ENCODE assay signal across 8 cellular contexts in the genomic region with DNA sequence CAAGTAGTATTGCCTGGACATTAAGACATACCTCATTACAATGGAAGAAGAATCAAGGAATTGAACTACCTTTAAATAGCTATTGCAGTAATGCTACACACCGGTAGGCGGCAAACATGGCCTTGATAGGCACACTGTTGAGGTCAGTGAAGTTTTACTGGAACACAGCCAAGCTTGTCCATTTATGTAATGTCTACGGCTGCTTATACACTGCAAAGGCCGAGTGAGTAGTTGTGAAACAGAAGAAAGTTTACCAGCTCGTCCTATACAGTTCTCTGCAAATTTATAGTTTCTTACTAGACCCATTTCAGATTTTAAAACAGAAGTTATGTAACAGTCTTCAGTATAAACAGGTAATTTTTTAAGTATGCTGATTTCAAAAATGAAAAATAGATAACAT. TPM values are rescaled to one million over a fixed set of nuclear protein-coding genes. Genes with fewer than 3 reads are reported as not detected.
DNase-seq lines count a peak whose midpoint lies in the region; ATAC-seq and TF ChIP-seq lines count a peak whose summit lies in the region.

No MANE protein-coding gene starts in this region.

- H3K36me3 ChIP-seq in OCI-LY3 (replicated peaks; ENCODE audit: low read depth, low read length) (peaks cover 8% of the 10 kb centered on the region), colonic mucosa (no peaks in the 10 kb centered on the region), testis (ENCODE audit: low read depth, missing control alignments) (no peaks in the 10 kb centered on the region)

- intact Hi-C loops in colonic mucosa (cut with DNase I) = loop anchor here (5.0 to 10.0 kb wide), 2 partner anchors 37 to 139 kb away; a partner anchor contains a TSS
- intact Hi-C loops in testis (cut with DNase I; ENCODE audit: low total_unique reads) = no loop called here

- H2AFZ ChIP-seq in OCI-LY3 (ENCODE audit: low read depth, low read length) = no peak overlapping the region

- TF ChIP-seq CTCF in OCI-LY3 (IDR thresholded peaks at IDR 0.05; ENCODE audit: low read depth, low read length) = peak; percentile 74
- peak; percentile 84 for TF ChIP-seq CTCF in colonic mucosa (IDR thresholded peaks at IDR 0.05)
- TF ChIP-seq CTCF in testis (IDR thresholded peaks at IDR 0.05) = peak; percentile 75 to 84 (median 82)

- 28 to 37% methylated on average over 5 of the region's 5 CpGs for WGBS in testis, 2 donors

- H3K9ac ChIP-seq in OCI-LY3 (ENCODE audit: low read length) (no peak overlapping the region), colonic mucosa (ENCODE audit: low read depth in 2 of 2, low read length in 2 of 2) (no peak overlapping the region)

- no peaks in the 10 kb centered on the region for H4K20me1 ChIP-seq in OCI-LY3 (ENCODE audit: insufficient read depth, low read length)

- no peak for TF ChIP-seq POLR2A in testis (IDR thresholded peaks at IDR 0.05)

- no peak overlapping the region for H3K4me3 ChIP-seq in OCI-LY3 (ENCODE audit: low read length)
- no peak overlapping the region for H3K4me3 ChIP-seq in colonic mucosa
- no peak overlapping the region for H3K4me3 ChIP-seq in testis

- H3K9me3 ChIP-seq in OCI-LY3 (ENCODE audit: insufficient read depth, low read length) (no peaks in the 10 kb centered on the region), colonic mucosa (no peaks in the 10 kb centered on the region), testis (no peaks in the 10 kb centered on the region)

- H3K27ac ChIP-seq in OCI-LY3 (ENCODE audit: low read length) = no peak overlapping the region
- no peak overlapping the region for H3K27ac ChIP-seq in colonic mucosa
- no peak overlapping the region for H3K27ac ChIP-seq in testis

- ATAC-seq in HG03108 (IDR thresholded peaks at IDR 0.05; ENCODE audit: unreplicated experiment) (peak; percentile 63), left lobe of liver (peak; percentile 99), HG03045 (IDR thresholded peaks at IDR 0.05; ENCODE audit: unreplicated experiment) (no peak)

- H3K27me3 ChIP-seq in OCI-LY3 (ENCODE audit: low read depth, low read length) (no peaks in the 10 kb centered on the region), colonic mucosa (no peaks in the 10 kb centered on the region), testis (no peaks in the 10 kb centered on the region)

- H3K79me2 ChIP-seq in OCI-LY3 (ENCODE audit: low read length) = no peaks in the 10 kb centered on the region

- DNase-seq in ELR (ENCODE audit: low read depth) (peak; percentile 90), colonic mucosa (peak; percentile 86), left lobe of liver (ENCODE audit: low spot score) (peak; percentile 75), testis (peak; percentile 91)
- DNase-seq in activated effector memory CD4-positive, alpha-beta T cell treated with Interleukin-2 at 50 U/mL for 16 hours = no peak

- H3K4me2 ChIP-seq in OCI-LY3 (ENCODE audit: low read length) = no peak overlapping the region

- H3K4me1 ChIP-seq in OCI-LY3 (ENCODE audit: low read length) (0 out of 2 replicates have a peak, but pooled peaks cover 2% of the 10 kb centered on the region), colonic mucosa (no peaks in the 10 kb centered on the region), testis (no peaks in the 10 kb centered on the region)

RNA-seq across cellular contexts. Expression of a gene that starts 38.8 kb away (rescaled TPM):
- total RNA-seq in colonic mucosa (10 to 100 TPM; 52.5 to 77.5 TPM), left lobe of liver (20.1 TPM), testis (100 to 1,000 TPM in 1 of 2 donors, 10 to 100 TPM in 1; 91.8 to 136 TPM)
- polyA plus RNA-seq in testis (ENCODE audit: insufficient read depth, low read depth, low replicate concordance) = 128 TPM
